Comparison of ENCODE assay signal across 9 cellular contexts in genomic region chr22:42648017-42648367, GRCh38. TPM values are rescaled to one million over a fixed set of nuclear protein-coding genes. Genes with fewer than 3 reads are reported as not detected.
DNase-seq lines count a peak whose midpoint lies in the region; ATAC-seq and TF ChIP-seq lines count a peak whose summit lies in the region.
"Had no signal": no experiment of that assay in that cellular context is flagged by ENCODE, and none has a peak within 500 bp of the region (broad histone marks: within the 10 kb centered on the region; RNA-seq: fewer than 3 reads in every experiment).

No MANE protein-coding gene starts in this region.

- H3K4me1 ChIP-seq in mucosa of stomach (ENCODE audit: control insufficient read depth, insufficient read depth, low read length) (peaks cover 62% of the 10 kb centered on the region), testis (peaks cover 58% of the 10 kb centered on the region)

- no peak for ATAC-seq in stimulated activated naive CD8-positive, alpha-beta T cell treated with anti-CD3 and anti-CD28 coated beads, Interleukin-15, Interleukin-2, amounts not matched to agents 100 U/mL and 50 U/mL, for 24 hours
- ATAC-seq in HG03280 (IDR thresholded peaks at IDR 0.05; ENCODE audit: unreplicated experiment) (no peak), GM19035 (IDR thresholded peaks at IDR 0.05; ENCODE audit: unreplicated experiment) (no peak)

- H3K4me1 Mint-ChIP-seq in stimulated activated naive CD8-positive, alpha-beta T cell treated with anti-CD3 and anti-CD28 coated beads, Interleukin-15, Interleukin-2, amounts not matched to agents 100 ng/mL and 50 ng/mL, for 24 hours (ENCODE audit: low read depth) = peaks cover 41% of the 10 kb centered on the region

- H3K27me3 ChIP-seq in mucosa of stomach (ENCODE audit: control insufficient read depth, insufficient read depth, low read length) (no peaks in the 10 kb centered on the region), testis (no peaks in the 10 kb centered on the region)

- peak overlapping the region; percentile 68 for H3K9ac ChIP-seq in mucosa of stomach (ENCODE audit: low read length)

- no peaks in the 10 kb centered on the region for H3K27me3 Mint-ChIP-seq in stimulated activated naive CD8-positive, alpha-beta T cell treated with anti-CD3 and anti-CD28 coated beads, Interleukin-15, Interleukin-2, amounts not matched to agents 100 ng/mL and 50 ng/mL, for 24 hours

- DNase-seq in stimulated activated naive CD8-positive, alpha-beta T cell treated with anti-CD3 and anti-CD28 coated beads, Interleukin-15, Interleukin-2, amounts not matched to agents 100 U/mL and 50 U/mL, for 24 hours = no peak
- no peak for DNase-seq in cardiac fibroblast (ENCODE audit: low read depth in 2 of 2)
- no peak for DNase-seq in testis
- no peak for DNase-seq in islet precursor cell
- DNase-seq: activated CD8-positive, alpha-beta memory T cell treated with anti-CD3 and anti-CD28 coated beads, Interleukin-2, amount 50 U/mL, for 48 hours had no signal

- peak overlapping the region in 1 of 2 donors; percentile 94 for H3K27ac ChIP-seq in testis

- H3K4me3 Mint-ChIP-seq in stimulated activated naive CD8-positive, alpha-beta T cell treated with anti-CD3 and anti-CD28 coated beads, Interleukin-15, Interleukin-2, amounts not matched to agents 100 ng/mL and 50 ng/mL, for 24 hours = peak overlapping the region; percentile 95

- H3K4me3 ChIP-seq in cardiac fibroblast (replicated peaks in 1 of 2; ENCODE audit: low read depth in 2 of 2, low read length in 2 of 2) = peak overlapping the region; percentile 69 to 97
- no peak overlapping the region for H3K4me3 ChIP-seq in mucosa of stomach (ENCODE audit: low read length)
- peak overlapping the region in 1 of 2 donors; percentile 92 for H3K4me3 ChIP-seq in testis

- 44 to 64% methylated on average over 4 of the region's 4 CpGs for WGBS in testis, 2 donors

- no peaks in the 10 kb centered on the region for H3K9me3 Mint-ChIP-seq in stimulated activated naive CD8-positive, alpha-beta T cell treated with anti-CD3 and anti-CD28 coated beads, Interleukin-15, Interleukin-2, amounts not matched to agents 100 ng/mL and 50 ng/mL, for 24 hours

- H3K36me3 ChIP-seq in mucosa of stomach (ENCODE audit: control insufficient read depth, insufficient read depth, low read length) = no peaks in the 10 kb centered on the region
- H3K36me3 ChIP-seq in testis (ENCODE audit: low read depth, missing control alignments) = no peaks in the 10 kb centered on the region

- TF ChIP-seq CTCF in cardiac fibroblast (IDR thresholded peaks at IDR 0.05; ENCODE audit: low read depth, low read length) (no peak), testis (IDR thresholded peaks at IDR 0.05) (no peak)

- intact Hi-C loops in testis (cut with DNase I; ENCODE audit: low total_unique reads) = no loop called here

- peaks cover 4% of the 10 kb centered on the region for H3K36me3 Mint-ChIP-seq in stimulated activated naive CD8-positive, alpha-beta T cell treated with anti-CD3 and anti-CD28 coated beads, Interleukin-15, Interleukin-2, amounts not matched to agents 100 ng/mL and 50 ng/mL, for 24 hours (ENCODE audit: low read depth)

- H3K27ac Mint-ChIP-seq in stimulated activated naive CD8-positive, alpha-beta T cell treated with anti-CD3 and anti-CD28 coated beads, Interleukin-15, Interleukin-2, amounts not matched to agents 100 ng/mL and 50 ng/mL, for 24 hours = peak overlapping the region; percentile 34

- TF ChIP-seq POLR2A in testis (IDR thresholded peaks at IDR 0.05) = no peak

- H3K9me3 ChIP-seq in mucosa of stomach (ENCODE audit: control insufficient read depth, low read length) (no peaks in the 10 kb centered on the region), testis (no peaks in the 10 kb centered on the region)

RNA-seq across cellular contexts. Expression of gene CYB5R3, which starts 1.2 kb away (rescaled TPM):
- 100 to 1,000 TPM; 330 to 484 TPM for total RNA-seq in testis
- polyA plus RNA-seq in testis (ENCODE audit: insufficient read depth, low read depth, low replicate concordance) = 423 TPM

RNA-seq across cellular contexts. Expression of gene ATP5MGL, which starts 7.6 kb away (rescaled TPM):
- total RNA-seq in testis = under 1 TPM in 1 of 2 donors, not detected in 1; 0.55 TPM
- polyA plus RNA-seq in testis (ENCODE audit: insufficient read depth, low read depth, low replicate concordance) = not detected

RNA-seq across cellular contexts. Expression of gene POLDIP3, which starts 33.3 kb away (rescaled TPM):
- total RNA-seq in testis = 10 to 100 TPM; 57.5 to 60.5 TPM
- 76.9 TPM for polyA plus RNA-seq in testis (ENCODE audit: insufficient read depth, low read depth, low replicate concordance)
